Comparison of ENCODE assay signal across 9 cellular contexts in genomic region chr12:51954465-51955361, GRCh38. TPM values are rescaled to one million over a fixed set of nuclear protein-coding genes. Genes with fewer than 3 reads are reported as not detected.
DNase-seq lines count a peak whose midpoint lies in the region; ATAC-seq, FAIRE-seq and TF ChIP-seq lines count a peak whose summit lies in the region.
"Had no signal": no experiment of that assay in that cellular context is flagged by ENCODE, and none has a peak within 500 bp of the region (broad histone marks: within the 10 kb centered on the region; RNA-seq: fewer than 3 reads in every experiment).

No MANE protein-coding gene starts in this region.

- no peak overlapping the region for H3K4me3 ChIP-seq in A549
- H3K4me3 ChIP-seq in mucosa of stomach (ENCODE audit: low read length), result no peak overlapping the region
- H3K4me3 ChIP-seq: MG63 had no signal

- no peaks in the 10 kb centered on the region for H3K36me3 ChIP-seq in mucosa of stomach (ENCODE audit: control insufficient read depth, insufficient read depth, low read length)
- H3K36me3 ChIP-seq: MG63 had no signal

- WGBS in A549 (ENCODE audit: missing lambda C conversion rate), result 47% methylated on average over 7 of the region's 7 CpGs

- ATAC-seq in A549, result no peak

- no peak for FAIRE-seq in A549 (lab: Jason Lieb, UNC)

- H3K9ac ChIP-seq in mucosa of stomach (ENCODE audit: low read length), result peak overlapping the region; percentile 70

- H3K4me1 ChIP-seq in A549 (peaks cover 33% of the 10 kb centered on the region), mucosa of stomach (ENCODE audit: control insufficient read depth, insufficient read depth, low read length) (peaks cover 50% of the 10 kb centered on the region)

- no peaks in the 10 kb centered on the region for H3K27me3 ChIP-seq in mucosa of stomach (ENCODE audit: control insufficient read depth, insufficient read depth, low read length)

- TF ChIP-seq EP300 in A549 (IDR thresholded peaks at IDR 0.05) (no peak), Ishikawa (IDR thresholded peaks at IDR 0.05; ENCODE audit: borderline replicate concordance) (no peak)

- CTCF ChIA-PET in A549 (lab: Yijun Ruan, JAX), result interaction anchor here (1.1 to 2.1 kb wide), 4 partner anchors 16 to 71 kb away, joined by 4 to 9 read pairs (median 5); no protein-coding TSS in a partner anchor

- peak overlapping the region; percentile 89 for H3K4me2 ChIP-seq in A549

- no peak for TF ChIP-seq POLR2A in A549 (IDR thresholded peaks at IDR 0.05; ENCODE audit: low read length)

- no peak for TF ChIP-seq RAD21 in A549 (conservative IDR thresholded peaks at IDR 0.05 in 1 of 2, IDR thresholded peaks at IDR 0.05 in 1 of 2)
- no peak for TF ChIP-seq RAD21 in Ishikawa (IDR thresholded peaks at IDR 0.05; ENCODE audit: low read depth)

- TF ChIP-seq CTCF in A549 (IDR thresholded peaks at IDR 0.05), result no peak

- DNase-seq in A549 (ENCODE audit: low read depth in 1 of 2, low spot score in 1 of 2), result peak in 1 of 2 experiments; percentile 38
- DNase-seq in cerebellar cortex (ENCODE audit: low spot score), result peak; percentile 60
- DNase-seq in DMS114 treated with DMSO at 0.1 percent for 48 hours (lab: John Stamatoyannopoulos, UW; ENCODE audit: unreplicated experiment), result no peak
- DNase-seq in GM03348 (ENCODE audit: low spot score), result no peak
- DNase-seq in stimulated activated naive CD4-positive, alpha-beta T cell treated with Interleukin-2 at 50 U/mL for 16 hours (lab: John Stamatoyannopoulos, UW), result no peak
- no peak for DNase-seq in GDM1 (lab: John Stamatoyannopoulos, UW)
- DNase-seq: MG63 had no signal

- H3K9me3 ChIP-seq in A549 (0 out of 3 replicates have a peak, but pooled peaks cover 2% of the 10 kb centered on the region), mucosa of stomach (ENCODE audit: control insufficient read depth, low read length) (no peaks in the 10 kb centered on the region)
- H3K9me3 ChIP-seq: MG63 had no signal

- POLR2A ChIA-PET in A549 (lab: Yijun Ruan, JAX), result no interaction called here

- H3K27ac ChIP-seq in A549, result 0 out of 6 replicates have a peak overlapping the region, but pooled peaks of 1 of the 2 experiments have one; percentile 37

TF ChIP-seq in A549, 52 proteins besides CTCF, POLR2A, EP300 and RAD21:
- TF ChIP-seq BHLHE40 (IDR thresholded peaks at IDR 0.05; ENCODE audit: low read depth, low read length) (no peak), CEBPB (IDR thresholded peaks at IDR 0.05) (peak; percentile 78 to 91)

TF ChIP-seq in Ishikawa, 13 proteins besides CTCF, POLR2A, EP300 and RAD21:
- TF ChIP-seq TAF1 (IDR thresholded peaks at IDR 0.05; ENCODE audit: low read depth) (no peak), CEBPB (IDR thresholded peaks at IDR 0.05) (peak; percentile 96), NFIC (IDR thresholded peaks at IDR 0.05) (0 out of 2 replicates have a peak, but pooled peaks have one; percentile 11)

RNA-seq across cellular contexts. Expression of gene ACVR1B, which starts 3.2 kb away (rescaled TPM):
- polyA plus RNA-seq in A549 (2011; rRNA removed), result 18.4 and 20.1 TPM in 2 replicates
- 12.9 and 16.6 TPM in 2 replicates for polyA plus RNA-seq in A549 (2012; cell fraction: cytosol; rRNA removed)
- polyA plus RNA-seq in A549 (2012; cell fraction: nucleus; rRNA removed), result 16.8 and 19.9 TPM in 2 replicates
- 13.2 to 15.2 TPM (median 14.6 TPM) in 3 replicates for polyA plus RNA-seq in A549 (2017; fragmentation: RNase III; extraction: RNeasy Plus Mini Kit Qiagen cat#74134 plus additional on column Dnase treatment)
- 20.2 and 24.6 TPM in 2 replicates for polyA minus RNA-seq in A549 (2011; rRNA and poly(A)+ RNA removed)

RNA-seq across cellular contexts. Expression of gene ACVRL1, which starts 47.4 kb away (rescaled TPM):
- polyA plus RNA-seq in A549 (2011; rRNA removed) (0.03 and 0.22 TPM in 2 replicates), A549 (2017; fragmentation: RNase III; extraction: RNeasy Plus Mini Kit Qiagen cat#74134 plus additional on column Dnase treatment) (0.05 TPM in 1 of 3 replicates, not detected in the others)
- 0.07 and 0.25 TPM in 2 replicates for polyA plus RNA-seq in A549 (2012; cell fraction: cytosol; rRNA removed)
- polyA plus RNA-seq in A549 (2012; cell fraction: nucleus; rRNA removed), result 0.36 and 0.42 TPM in 2 replicates
- not detected in 2 replicates for polyA minus RNA-seq in A549 (2011; rRNA and poly(A)+ RNA removed)

RNA-seq across cellular contexts. Expression of gene TAMALIN, which starts 52.0 kb away (rescaled TPM):
- 0.22 and 0.35 TPM in 2 replicates for polyA plus RNA-seq in A549 (2011; rRNA removed)
- polyA plus RNA-seq in A549 (2012; cell fraction: cytosol; rRNA removed), result 0.44 and 0.53 TPM in 2 replicates
- 1.4 and 3.1 TPM in 2 replicates for polyA plus RNA-seq in A549 (2012; cell fraction: nucleus; rRNA removed)
- 0.16 to 0.30 TPM (median 0.29 TPM) in 3 replicates for polyA plus RNA-seq in A549 (2017; fragmentation: RNase III; extraction: RNeasy Plus Mini Kit Qiagen cat#74134 plus additional on column Dnase treatment)
- polyA minus RNA-seq in A549 (2011; rRNA and poly(A)+ RNA removed), result 0.44 and 0.62 TPM in 2 replicates
